10 cellular contexts compared by ENCODE assay signal in genomic region chr7:100434297-100435144, GRCh38. TPM values are rescaled to one million over a fixed set of nuclear protein-coding genes. Genes with fewer than 3 reads are reported as not detected.
A peak's percentile ranks its signal among the peaks of the same experiment; 100 is the strongest.
DNase-seq lines count a peak whose midpoint lies in the region; ATAC-seq and TF ChIP-seq lines count a peak whose summit lies in the region.
"Had no signal": no experiment of that assay in that cellular context is flagged by ENCODE, and none has a peak within 500 bp of the region (broad histone marks: within the 10 kb centered on the region; RNA-seq: fewer than 3 reads in every experiment).

No MANE protein-coding gene starts in this region.

- H3K9me3 ChIP-seq in left lung, result no peaks in the 10 kb centered on the region
- no peaks in the 10 kb centered on the region for H3K9me3 ChIP-seq in tibial nerve
- H3K9me3 ChIP-seq: body of pancreas had no signal

- no peaks in the 10 kb centered on the region for H3K27me3 Mint-ChIP-seq in activated naive CD4-positive, alpha-beta T cell treated with anti-CD3 and anti-CD28 coated beads, Interleukin-2, amount 50 U/mL, for 24 hours
- H3K27me3 Mint-ChIP-seq in activated naive CD8-positive, alpha-beta T cell treated with anti-CD3 and anti-CD28 coated beads for 36 hours, result peaks cover 3% of the 10 kb centered on the region

- WGBS in tibial nerve, 2 donors, result 81 to 85% methylated on average over 22 of the region's 22 CpGs

- peak overlapping the region; percentile 95 for H3K27ac Mint-ChIP-seq in activated naive CD4-positive, alpha-beta T cell treated with anti-CD3 and anti-CD28 coated beads, Interleukin-2, amount 50 U/mL, for 24 hours
- peak overlapping the region; percentile 87 for H3K27ac Mint-ChIP-seq in activated naive CD8-positive, alpha-beta T cell treated with anti-CD3 and anti-CD28 coated beads for 36 hours

- H3K4me1 Mint-ChIP-seq in activated naive CD4-positive, alpha-beta T cell treated with anti-CD3 and anti-CD28 coated beads, Interleukin-2, amount 50 U/mL, for 24 hours, result peaks cover 39% of the 10 kb centered on the region
- H3K4me1 Mint-ChIP-seq in activated naive CD8-positive, alpha-beta T cell treated with anti-CD3 and anti-CD28 coated beads for 36 hours, result peaks cover 48% of the 10 kb centered on the region

- no peaks in the 10 kb centered on the region for H3K27me3 ChIP-seq in left lung
- H3K27me3 ChIP-seq in tibial nerve, result no peaks in the 10 kb centered on the region
- H3K27me3 ChIP-seq: body of pancreas had no signal

- ATAC-seq in left lung (no peak), HG02642 (IDR thresholded peaks at IDR 0.05; ENCODE audit: poor library complexity, unreplicated experiment) (no peak), GM21515 (IDR thresholded peaks at IDR 0.05; ENCODE audit: unreplicated experiment) (no peak)

- TF ChIP-seq POLR2A in tibial nerve (IDR thresholded peaks at IDR 0.05), result no peak

- peak overlapping the region; percentile 92 for H3K4me3 Mint-ChIP-seq in activated naive CD4-positive, alpha-beta T cell treated with anti-CD3 and anti-CD28 coated beads, Interleukin-2, amount 50 U/mL, for 24 hours
- peak overlapping the region; percentile 84 for H3K4me3 Mint-ChIP-seq in activated naive CD8-positive, alpha-beta T cell treated with anti-CD3 and anti-CD28 coated beads for 36 hours

- intact Hi-C loops in left lung (cut with DNase I), result no loop called here

- H3K4me1 ChIP-seq in left lung, result peaks cover 17 to 63% of the 10 kb centered on the region in 2 donors
- H3K4me1 ChIP-seq in tibial nerve, result peaks cover 0 to 51% (median 30%) of the 10 kb centered on the region in 4 donors

- no peak for DNase-seq in activated naive CD4-positive, alpha-beta T cell treated with Interleukin-2 at 50 U/mL for 16 hours
- no peak for DNase-seq in activated naive CD8-positive, alpha-beta T cell treated with anti-CD3 and anti-CD28 coated beads for 36 hours
- DNase-seq in left lung (peak in 1 of 2 donors; percentile 28), tibial nerve (ENCODE audit: low spot score in 2 of 2) (no peak), kidney tubule cell (ENCODE audit: low spot score) (no peak)

- TF ChIP-seq EP300 in tibial nerve (IDR thresholded peaks at IDR 0.05), result no peak

- peaks cover 0 to 37% of the 10 kb centered on the region in 2 donors for H3K36me3 ChIP-seq in left lung
- peaks cover 0 to 39% (median 7%) of the 10 kb centered on the region in 3 donors for H3K36me3 ChIP-seq in tibial nerve

- no peaks in the 10 kb centered on the region for H3K9me3 Mint-ChIP-seq in activated naive CD4-positive, alpha-beta T cell treated with anti-CD3 and anti-CD28 coated beads, Interleukin-2, amount 50 U/mL, for 24 hours
- H3K9me3 Mint-ChIP-seq in activated naive CD8-positive, alpha-beta T cell treated with anti-CD3 and anti-CD28 coated beads for 36 hours, result no peaks in the 10 kb centered on the region

- H3K27ac ChIP-seq in left lung (peak overlapping the region; percentile 5 to 96), tibial nerve (peak overlapping the region in 3 of 4 donors; percentile 96 to 98 (median 98))

- peaks cover 14% of the 10 kb centered on the region for H3K36me3 Mint-ChIP-seq in activated naive CD4-positive, alpha-beta T cell treated with anti-CD3 and anti-CD28 coated beads, Interleukin-2, amount 50 U/mL, for 24 hours
- H3K36me3 Mint-ChIP-seq in activated naive CD8-positive, alpha-beta T cell treated with anti-CD3 and anti-CD28 coated beads for 36 hours, result peaks cover 52% of the 10 kb centered on the region

- TF ChIP-seq CTCF in left lung (IDR thresholded peaks at IDR 0.05) (no peak), tibial nerve (IDR thresholded peaks at IDR 0.05) (no peak)

- H3K4me3 ChIP-seq in left lung (peak overlapping the region in 1 of 2 donors; percentile 87), tibial nerve (peak overlapping the region in 2 of 4 donors; percentile 73 to 92)

RNA-seq across cellular contexts. Expression of gene PPP1R35, which starts 1.8 kb away (rescaled TPM):
- total RNA-seq in activated naive CD8-positive, alpha-beta T cell treated with anti-CD3 and anti-CD28 coated beads for 36 hours, result 10 to 100 TPM; 45.7 to 46.4 TPM
- total RNA-seq in left lung (10 to 100 TPM; 22.7 to 27.0 TPM), tibial nerve (10 to 100 TPM; 44.3 to 85.8 (median 53.3) TPM)

RNA-seq across cellular contexts. Expression of gene MEPCE, which starts 4.9 kb away (rescaled TPM):
- total RNA-seq in activated naive CD8-positive, alpha-beta T cell treated with anti-CD3 and anti-CD28 coated beads for 36 hours, result 10 to 100 TPM; 60.1 to 65.4 TPM
- total RNA-seq in left lung (10 to 100 TPM; 25.0 to 33.0 TPM), tibial nerve (10 to 100 TPM; 39.5 to 50.2 (median 46.6) TPM)

RNA-seq across cellular contexts. Expression of gene ZCWPW1, which starts 6.0 kb away (rescaled TPM):
- total RNA-seq in activated naive CD8-positive, alpha-beta T cell treated with anti-CD3 and anti-CD28 coated beads for 36 hours, result 1 to 10 TPM; 2.9 to 3.0 TPM
- total RNA-seq in left lung (1 to 10 TPM; 2.9 to 4.1 TPM), tibial nerve (1 to 10 TPM; 3.6 to 7.3 (median 4.9) TPM)

RNA-seq across cellular contexts. Expression of gene SPACDR, which starts 29.5 kb away (rescaled TPM):
- 1 to 10 TPM; 1.0 to 1.5 TPM for total RNA-seq in activated naive CD8-positive, alpha-beta T cell treated with anti-CD3 and anti-CD28 coated beads for 36 hours
- 1 to 10 TPM in 1 of 2 donors, under 1 TPM in 1; 0.41 to 1.9 TPM for total RNA-seq in left lung
- total RNA-seq in tibial nerve, result 1 to 10 TPM in 3 of 4 donors, not detected in 1; 1.5 to 2.1 (median 1.8) TPM
- total RNA-seq: LHCN-M2 had no signal

RNA-seq across cellular contexts. Expression of gene TSC22D4, which starts 44.5 kb away (rescaled TPM):
- 10 to 100 TPM; 81.4 to 83.7 TPM for total RNA-seq in activated naive CD8-positive, alpha-beta T cell treated with anti-CD3 and anti-CD28 coated beads for 36 hours
- total RNA-seq in left lung, result 10 to 100 TPM; 50.1 to 55.6 TPM
- total RNA-seq in tibial nerve, result 100 to 1,000 TPM; 154 to 224 (median 188) TPM
